In the genomic region with DNA sequence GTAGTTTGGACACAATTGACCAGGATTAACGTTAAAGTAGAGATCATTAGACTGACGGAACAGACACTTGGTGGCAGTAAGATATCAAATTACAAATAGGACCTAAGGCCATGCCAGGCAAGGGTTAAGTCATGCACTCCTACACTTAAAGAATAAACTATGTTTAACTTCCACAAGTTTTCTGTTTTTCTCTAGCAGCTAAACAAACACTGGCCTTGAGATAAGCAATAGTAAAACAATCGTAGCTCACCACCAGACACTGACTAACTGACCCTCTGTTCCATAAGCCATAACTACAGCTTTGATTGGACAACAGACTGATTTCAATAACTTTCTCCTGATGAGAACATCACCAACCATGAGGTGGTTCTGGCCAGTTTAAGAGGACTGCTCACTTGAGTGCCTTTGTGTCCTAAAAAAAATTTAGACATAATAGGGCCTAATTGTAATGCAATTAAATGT, we compare ENCODE assay signal across 20 cellular contexts. TPM values are rescaled to one million over a fixed set of nuclear protein-coding genes. Genes with fewer than 3 reads are reported as not detected.
DNase-seq lines count a peak whose midpoint lies in the region; ATAC-seq, FAIRE-seq and TF ChIP-seq lines count a peak whose summit lies in the region.
"Had no signal": no experiment of that assay in that cellular context is flagged by ENCODE, and none has a peak within 500 bp of the region (broad histone marks: within the 10 kb centered on the region; RNA-seq: fewer than 3 reads in every experiment).

No MANE protein-coding gene starts in this region.

- no peak overlapping the region for H3K9ac ChIP-seq in smooth muscle cell (ENCODE audit: low read depth)

- H3K9me3 ChIP-seq in smooth muscle cell (replicated peaks; ENCODE audit: low read depth) (no peaks in the 10 kb centered on the region), small intestine (ENCODE audit: control insufficient read depth, low read depth) (no peaks in the 10 kb centered on the region)

- H3K4me1 ChIP-seq in smooth muscle cell (ENCODE audit: low read depth): peaks cover 11% of the 10 kb centered on the region
- peaks cover 0 to 2% of the 10 kb centered on the region in 2 donors for H3K4me1 ChIP-seq in small intestine (ENCODE audit: control insufficient read depth in 2 of 2, insufficient read depth in 1 of 2, low read depth in 1 of 2, low read length in 1 of 2)

- ATAC-seq in HG03135 (IDR thresholded peaks at IDR 0.05; ENCODE audit: unreplicated experiment): no peak
- ATAC-seq: left lobe of liver; naive thymus-derived CD8-positive, alpha-beta T cell had no signal

- 17% methylated on average over 3 of the region's 3 CpGs for WGBS in smooth muscle cell (ENCODE audit: low lambda C conversion rate)
- WGBS in small intestine, 3 donors: 25 to 40% (median 38%) methylated on average over 3 of the region's 3 CpGs

- in situ Hi-C loops in brain microvascular endothelial cell (cut with HindIII; ENCODE audit: low pct_ligation_motif_present, low sequenced_read_pairs): no loop called here

- H3K36me3 ChIP-seq in brain microvascular endothelial cell (replicated peaks) (no peaks in the 10 kb centered on the region), smooth muscle cell (ENCODE audit: low read depth) (no peaks in the 10 kb centered on the region), small intestine (ENCODE audit: control insufficient read depth in 2 of 2, insufficient read depth in 2 of 2, low read length in 2 of 2) (no peaks in the 10 kb centered on the region)

- TF ChIP-seq CTCF in brain microvascular endothelial cell (IDR thresholded peaks at IDR 0.05; ENCODE audit: low read depth, low read length, missing control alignments): no peak
- no peak for TF ChIP-seq CTCF in smooth muscle cell (IDR thresholded peaks at IDR 0.05; ENCODE audit: borderline replicate concordance, insufficient read depth, poor library complexity, severe bottlenecking)

- no peaks in the 10 kb centered on the region for H4K20me1 ChIP-seq in smooth muscle cell (ENCODE audit: low read depth)

- H3K4me2 ChIP-seq in smooth muscle cell: no peak overlapping the region

- H3K27me3 ChIP-seq in brain microvascular endothelial cell (replicated peaks) (no peaks in the 10 kb centered on the region), smooth muscle cell (ENCODE audit: low read depth) (no peaks in the 10 kb centered on the region), small intestine (ENCODE audit: control insufficient read depth in 2 of 2, insufficient read depth in 2 of 2, low read length in 2 of 2) (no peaks in the 10 kb centered on the region)
- H3K27me3 ChIP-seq: dorsolateral prefrontal cortex had no signal

- H3K27ac ChIP-seq in brain microvascular endothelial cell: peak overlapping the region; percentile 82
- H3K27ac ChIP-seq in smooth muscle cell (ENCODE audit: low read depth): peak overlapping the region; percentile 93
- no peak overlapping the region for H3K27ac ChIP-seq in small intestine (ENCODE audit: low read depth in 1 of 2, low read length in 1 of 2)

- H3F3A ChIP-seq in smooth muscle cell (ENCODE audit: low read depth): no peaks in the 10 kb centered on the region

- H3K4me3 ChIP-seq in brain microvascular endothelial cell (ENCODE audit: low read depth, low read length) (no peak overlapping the region), smooth muscle cell (no peak overlapping the region), small intestine (ENCODE audit: low read depth in 1 of 2, low read length in 2 of 2) (no peak overlapping the region)

- DNase-seq in HuH-7 (ENCODE audit: low spot score): peak; percentile 16
- peak; percentile 91 for DNase-seq in brain microvascular endothelial cell
- peak; percentile 20 for DNase-seq in hepatic stellate cell (ENCODE audit: low spot score)
- no peak for DNase-seq in smooth muscle cell (lab: John Stamatoyannopoulos, UW; ENCODE audit: unreplicated experiment)
- DNase-seq in epidermal melanocyte (ENCODE audit: insufficient read length, low spot score): no peak
- no peak for DNase-seq in HuH-7.5 (ENCODE audit: low spot score)
- DNase-seq in small intestine: no peak
- DNase-seq: activated CD4-positive, alpha-beta T cell treated with anti-CD3 and anti-CD28 coated beads, Interleukin-2, amount 10 ng/mL, durations not matched to agents 7 days and 5 days; amniotic stem cell; CD4-positive, alpha-beta T cell; Kasumi-1; naive thymus-derived CD8-positive, alpha-beta T cell; NCI-H187 treated with DMSO at 0.1 percent for 48 hours; SHP77 treated with DMSO at 0.1 percent for 48 hours; stimulated activated naive CD4-positive, alpha-beta T cell treated with Interleukin-2 at 50 U/mL for 16 hours; T-helper 9 cell had no signal

- H3K79me2 ChIP-seq in smooth muscle cell (ENCODE audit: low read depth): no peaks in the 10 kb centered on the region

- FAIRE-seq in small intestine (lab: Jason Lieb, UNC): no peak
- FAIRE-seq: H54 had no signal

- H2AFZ ChIP-seq in smooth muscle cell (ENCODE audit: low read depth): peak overlapping the region; percentile 12

RNA-seq across cellular contexts. Expression of a gene that starts 2.0 kb away (rescaled TPM):
- total RNA-seq in smooth muscle cell: 2.3 and 2.5 TPM in 2 replicates
- polyA plus RNA-seq in smooth muscle cell (1.4 and 1.6 TPM in 2 replicates), small intestine (under 1 TPM; 0.45 to 0.90 (median 0.81) TPM)

RNA-seq across cellular contexts. Expression of a gene that starts 3.5 kb away (rescaled TPM):
- total RNA-seq in smooth muscle cell: not detected in 2 replicates
- polyA plus RNA-seq in smooth muscle cell (not detected in 2 replicates), small intestine (under 1 TPM in 1 of 3 donors, not detected in 2; 0.10 TPM)
- total RNA-seq: activated CD4-positive, alpha-beta T cell treated with anti-CD3 and anti-CD28 coated beads, Interleukin-2, amount 10 ng/mL, durations not matched to agents 7 days and 5 days; CD4-positive, alpha-beta T cell; left lobe of liver; naive thymus-derived CD8-positive, alpha-beta T cell had no signal
- polyA plus RNA-seq: naive thymus-derived CD8-positive, alpha-beta T cell had no signal

Comparison
In these comparisons a context has a peak if more than half of its experiments do, and no peak if none do; other contexts are left out.
1. DNase-seq: peak in HuH-7 (single experiment), brain microvascular endothelial cell (single experiment) and hepatic stellate cell (single experiment); none in smooth muscle cell (single experiment), epidermal melanocyte (single experiment), HuH-7.5 (single experiment) and small intestine (single experiment).
2. H3K27ac ChIP-seq: peak in brain microvascular endothelial cell (single experiment) and smooth muscle cell (single experiment); none in small intestine (0 of 2).